8 cellular contexts compared by ENCODE assay signal in genomic region chr18:48902023-48902855, GRCh38. TPM values are rescaled to one million over a fixed set of nuclear protein-coding genes. Genes with fewer than 3 reads are reported as not detected.
DNase-seq lines count a peak whose midpoint lies in the region; ATAC-seq lines count a peak whose summit lies in the region.

No MANE protein-coding gene starts in this region.

- H3K4me3 ChIP-seq in mucosa of stomach (ENCODE audit: low read length), result no peak overlapping the region

- no peak for ATAC-seq in activated CD4-positive, CD25-positive, alpha-beta regulatory T cell treated with anti-CD3 and anti-CD28 coated beads, Interleukin-2, amount 50 U/mL, for 24 hours
- ATAC-seq in HG02938 (IDR thresholded peaks at IDR 0.05; ENCODE audit: unreplicated experiment), result no peak

- H3K27me3 ChIP-seq in mucosa of stomach (ENCODE audit: control insufficient read depth, insufficient read depth, low read length), result no peaks in the 10 kb centered on the region

- H3K36me3 ChIP-seq in mucosa of stomach (ENCODE audit: control insufficient read depth, insufficient read depth, low read length), result no peaks in the 10 kb centered on the region

- DNase-seq in H4 (ENCODE audit: low spot score) (peak; percentile 81), NCI-H510A (lab: John Stamatoyannopoulos, UW) (peak; percentile 61), ecto neural progenitor cell (ENCODE audit: low spot score) (peak; percentile 44), superior temporal gyrus (ENCODE audit: extremely low spot score) (no peak), NOMO-1 treated with dmso at 0.1 percent for 144 hours (lab: John Stamatoyannopoulos, UW; ENCODE audit: unreplicated experiment) (no peak)

- H3K4me1 ChIP-seq in mucosa of stomach (ENCODE audit: control insufficient read depth, insufficient read depth, low read length), result peaks cover 23% of the 10 kb centered on the region

- peak overlapping the region; percentile 59 for H3K9ac ChIP-seq in mucosa of stomach (ENCODE audit: low read length)

- no peaks in the 10 kb centered on the region for H3K9me3 ChIP-seq in mucosa of stomach (ENCODE audit: control insufficient read depth, low read length)

RNA-seq across cellular contexts. Expression of gene SMAD7, which starts 48.5 kb away (rescaled TPM):
- 6.9 and 10.1 TPM in 2 replicates for total RNA-seq in H4 (2014; rRNA removed; shearing (Covaris generic))

Comparison
In these comparisons a context has a peak if more than half of its experiments do, and no peak if none do; other contexts are left out.
1. DNase-seq: peak in H4 (single experiment), NCI-H510A (single experiment) and ecto neural progenitor cell (single experiment); none in superior temporal gyrus (single experiment) and NOMO-1 treated with dmso at 0.1 percent for 144 hours (single experiment).